ENCODE assay signal across 8 cellular contexts in the genomic region with DNA sequence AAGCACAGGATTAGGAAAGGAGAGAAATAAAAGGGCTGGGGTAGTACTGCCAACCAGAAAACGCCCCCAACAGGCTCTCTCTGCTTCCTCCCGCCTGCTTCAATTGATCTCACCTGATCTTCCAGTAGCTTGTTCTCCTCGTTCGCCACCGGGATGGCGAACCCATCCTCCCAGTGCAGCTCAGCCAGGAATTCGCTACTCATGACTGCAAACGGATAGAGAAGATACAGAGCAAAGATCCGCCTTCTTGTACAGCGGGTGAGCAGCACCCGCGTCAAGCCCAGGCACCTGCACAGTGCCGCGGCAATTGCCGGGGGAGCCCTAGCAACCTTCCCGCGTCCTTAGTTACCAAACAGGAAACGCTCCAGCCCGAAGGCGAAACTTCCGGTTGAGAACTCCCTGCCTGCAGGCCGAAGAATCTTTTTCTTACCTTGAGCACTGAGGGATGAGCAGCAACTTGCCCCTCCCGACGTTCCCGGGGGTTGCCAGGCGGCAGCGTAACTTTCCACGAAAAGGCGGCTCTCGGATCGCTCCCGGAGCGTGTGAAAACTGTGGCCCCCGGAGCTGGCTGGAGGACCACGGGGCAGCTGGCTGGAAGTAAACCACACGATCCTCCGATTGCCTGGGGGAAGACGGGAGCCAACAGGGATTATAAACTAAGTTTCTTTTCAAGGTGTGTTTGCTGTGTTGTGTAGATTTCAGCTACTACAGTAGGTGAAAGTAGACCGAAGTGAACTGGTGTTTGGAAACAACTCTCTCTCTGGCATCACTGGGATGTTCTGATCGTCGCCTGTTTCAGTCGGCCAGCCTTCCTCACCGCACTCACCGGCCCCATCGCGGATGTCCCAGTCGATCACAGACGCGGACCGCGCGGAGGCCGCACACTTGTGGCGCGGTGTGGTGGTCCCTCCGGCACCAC. TPM values are rescaled to one million over a fixed set of nuclear protein-coding genes. Genes with fewer than 3 reads are reported as not detected.
A peak's percentile ranks its signal among the peaks of the same experiment; 100 is the strongest.
DNase-seq lines count a peak whose midpoint lies in the region; ATAC-seq and TF ChIP-seq lines count a peak whose summit lies in the region.

A gene (minus strand): TSS at position 312 of the 919 bp plus-strand sequence. CDS start 109 bp downstream, at position 203.

- POLR2A ChIA-PET in A673 (lab: Charles Lee; ENCODE audit: low non-redundant PET): interaction anchor here (0.5 kb wide), 1 partner anchor 428 kb away, joined by 24 read pairs; no protein-coding TSS in a partner anchor
- POLR2A ChIA-PET in activated CD4-positive, alpha-beta memory T cell treated with anti-CD3 and anti-CD28 coated beads for 36 hours (lab: Charles Lee): interaction anchor here (0.5 kb wide), 1 partner anchor 296 kb away, joined by 3 read pairs; no protein-coding TSS in a partner anchor

- BruUV-seq in A673 (replicated peaks; lab: Mats Ljungman, UMichigan): no TSS peak

- H3K27ac ChIP-seq in A673 (ENCODE audit: low read depth, low read length, poor library complexity, severe bottlenecking) (no peak within 1 kb of the TSS), mesenchymal stem cell (ENCODE audit: low read length, poor library complexity, severe bottlenecking) (no peak within 1 kb of the TSS)
- no peak within 1 kb of the TSS for H3K27ac ChIP-seq in effector memory CD4-positive, alpha-beta T cell (ENCODE audit: insufficient read depth, low read length, poor library complexity, severe bottlenecking)

- peaks cover 27% of the 10 kb centered on the region for H3K27me3 Mint-ChIP-seq in activated CD4-positive, alpha-beta memory T cell treated with anti-CD3 and anti-CD28 coated beads for 36 hours

- no peak within 1 kb of the TSS for H2BK5ac ChIP-seq in mesenchymal stem cell (ENCODE audit: low read depth, low read length, poor library complexity, severe bottlenecking)

- H3K4me3 ChIP-seq in A673 (ENCODE audit: low read depth, low read length, poor library complexity, severe bottlenecking): peak within 1 kb of the TSS; percentile 59
- peak within 1 kb of the TSS; percentile 79 for H3K4me3 ChIP-seq in effector memory CD4-positive, alpha-beta T cell (ENCODE audit: insufficient read depth, low read depth, low read length, poor library complexity, severe bottlenecking)
- peak within 1 kb of the TSS; percentile 69 to 87 for H3K4me3 ChIP-seq in mesenchymal stem cell (ENCODE audit: insufficient read depth in 1 of 2, low read depth in 1 of 2, low read length in 2 of 2)

- H3K36me3 Mint-ChIP-seq in activated CD4-positive, alpha-beta memory T cell treated with anti-CD3 and anti-CD28 coated beads for 36 hours: no peaks in the 10 kb centered on the region

- ATAC-seq in GM18861 (IDR thresholded peaks at IDR 0.05; ENCODE audit: unreplicated experiment) (peak; percentile 98), HG03097 (IDR thresholded peaks at IDR 0.05; ENCODE audit: low FRiP score, unreplicated experiment) (peak; percentile 100)

- H3K4ac ChIP-seq in mesenchymal stem cell (ENCODE audit: low read depth in 1 of 2, low read length in 2 of 2): no peak within 1 kb of the TSS

- H3K36me3 ChIP-seq in A673 (ENCODE audit: insufficient read depth, low read length, poor library complexity, severe bottlenecking): no peaks in the 10 kb centered on the region
- no peaks in the 10 kb centered on the region for H3K36me3 ChIP-seq in effector memory CD4-positive, alpha-beta T cell (ENCODE audit: control insufficient read depth, insufficient read depth, low read length)
- H3K36me3 ChIP-seq in mesenchymal stem cell (ENCODE audit: control insufficient read depth in 1 of 2, insufficient read depth in 2 of 2, low read depth in 1 of 2, low read length in 2 of 2): no peaks in the 10 kb centered on the region

- H3K14ac ChIP-seq in mesenchymal stem cell (ENCODE audit: low read length in 2 of 2): peak within 1 kb of the TSS in 1 of 2 experiments; percentile 26

- WGBS in mesenchymal stem cell: under 1% methylated on average over 47 of the region's 56 CpGs

- CTCF ChIA-PET in A673 (lab: Charles Lee): no interaction called here
- CTCF ChIA-PET in activated CD4-positive, alpha-beta memory T cell treated with anti-CD3 and anti-CD28 coated beads for 36 hours (lab: Charles Lee): interaction anchor here (0.7 to 1.5 kb wide), 3 partner anchors 14 to 78 kb away, joined by 3 to 4 read pairs (median 3); a partner anchor contains a TSS

- peak within 1 kb of the TSS; percentile 89 for H3K9ac ChIP-seq in mesenchymal stem cell (ENCODE audit: low read length)

- H2BK15ac ChIP-seq in mesenchymal stem cell (ENCODE audit: low read depth, poor library complexity, severe bottlenecking): no peak within 1 kb of the TSS

- peak within 1 kb of the TSS; percentile 75 for H3K4me3 Mint-ChIP-seq in activated CD4-positive, alpha-beta memory T cell treated with anti-CD3 and anti-CD28 coated beads for 36 hours

- no peak within 1 kb of the TSS for H4K8ac ChIP-seq in mesenchymal stem cell (ENCODE audit: low read length)

- H3K23ac ChIP-seq in mesenchymal stem cell (ENCODE audit: low read length in 2 of 2): no peak within 1 kb of the TSS

- H4K91ac ChIP-seq in mesenchymal stem cell (ENCODE audit: low read length): no peak within 1 kb of the TSS

- H3K9me3 ChIP-seq in A673 (ENCODE audit: low read depth, low read length, poor library complexity, severe bottlenecking) (no peaks in the 10 kb centered on the region), mesenchymal stem cell (ENCODE audit: control insufficient read depth, low read length) (no peaks in the 10 kb centered on the region)
- no peaks in the 10 kb centered on the region for H3K9me3 ChIP-seq in effector memory CD4-positive, alpha-beta T cell (ENCODE audit: control insufficient read depth, low read length)

- TF ChIP-seq CTCF in A673 (conservative IDR thresholded peaks at IDR 0.05; ENCODE audit: low read depth, low read length): no peak

- peaks cover 14% of the 10 kb centered on the region for H3K4me1 Mint-ChIP-seq in activated CD4-positive, alpha-beta memory T cell treated with anti-CD3 and anti-CD28 coated beads for 36 hours (ENCODE audit: low read depth)

- intact Hi-C loops in A673 (cut with micrococcal nuclease; ENCODE audit: unreplicated experiment): no loop called here
- intact Hi-C loops in activated CD4-positive, alpha-beta memory T cell treated with anti-CD3 and anti-CD28 coated beads for 36 hours (cut with micrococcal nuclease): loop anchor here (1.0 to 5.0 kb wide), 3 partner anchors 47 to 308 kb away; a partner anchor contains a TSS

- DNase-seq in A673 (ENCODE audit: low spot score) (peak; percentile 69), NCI-H2227 (lab: John Stamatoyannopoulos, UW; ENCODE audit: unreplicated experiment) (peak; percentile 95), mesenchymal stem cell (peak; percentile 60)
- DNase-seq in activated CD4-positive, alpha-beta memory T cell treated with anti-CD3 and anti-CD28 coated beads for 36 hours: peak; percentile 71
- peak in 2 of 3 donors; percentile 11 to 12 for DNase-seq in effector memory CD4-positive, alpha-beta T cell
- DNase-seq in stimulated activated CD8-positive, alpha-beta memory T cell treated with anti-CD3 and anti-CD28 coated beads, Interleukin-12 subunit alpha, Interleukin-12 subunit beta, amount 100 ng/mL, for 1 hour (ENCODE audit: low read depth): peak; percentile 32

- H3K79me1 ChIP-seq in mesenchymal stem cell (replicated peaks; ENCODE audit: low read length, poor library complexity, severe bottlenecking): no peaks in the 10 kb centered on the region

- no peaks in the 10 kb centered on the region for H3K9me3 Mint-ChIP-seq in activated CD4-positive, alpha-beta memory T cell treated with anti-CD3 and anti-CD28 coated beads for 36 hours

- no peak within 1 kb of the TSS for H2AK5ac ChIP-seq in mesenchymal stem cell (ENCODE audit: low read length, severe bottlenecking)

- H3K27me3 ChIP-seq in A673 (replicated peaks; ENCODE audit: insufficient read depth, low read depth, low read length, poor library complexity) (peaks cover 57% of the 10 kb centered on the region), mesenchymal stem cell (ENCODE audit: control insufficient read depth in 1 of 2, insufficient read depth in 1 of 2, low read length in 2 of 2) (peaks cover 0 to 9% of the 10 kb centered on the region in 2 experiments)
- H3K27me3 ChIP-seq in effector memory CD4-positive, alpha-beta T cell (replicated peaks; ENCODE audit: control insufficient read depth, insufficient read depth, low read length, poor library complexity, severe bottlenecking): peaks cover 7% of the 10 kb centered on the region

- peak within 1 kb of the TSS; percentile 94 for H2AFZ ChIP-seq in mesenchymal stem cell (ENCODE audit: low read depth, low read length)

- H2BK120ac ChIP-seq in mesenchymal stem cell (ENCODE audit: low read depth, low read length): no peak within 1 kb of the TSS

- H3K27ac Mint-ChIP-seq in activated CD4-positive, alpha-beta memory T cell treated with anti-CD3 and anti-CD28 coated beads for 36 hours: no peak within 1 kb of the TSS

- no peak within 1 kb of the TSS for H2BK12ac ChIP-seq in mesenchymal stem cell (ENCODE audit: low read length in 2 of 2)

- peaks cover 4% of the 10 kb centered on the region for H3K4me1 ChIP-seq in A673 (ENCODE audit: insufficient read depth, low read length, poor library complexity, severe bottlenecking)
- peaks cover 15% of the 10 kb centered on the region for H3K4me1 ChIP-seq in effector memory CD4-positive, alpha-beta T cell (ENCODE audit: control insufficient read depth, insufficient read depth, low read length, poor library complexity, severe bottlenecking)
- H3K4me1 ChIP-seq in mesenchymal stem cell (ENCODE audit: control insufficient read depth, insufficient read depth, low read depth, low read length): no peaks in the 10 kb centered on the region

- no peak within 1 kb of the TSS for H3K18ac ChIP-seq in mesenchymal stem cell (ENCODE audit: low read depth in 1 of 2, low read length in 2 of 2)

- H3K4me2 ChIP-seq in mesenchymal stem cell (ENCODE audit: low read length, poor library complexity, severe bottlenecking): peak within 1 kb of the TSS; percentile 99

RNA-seq across cellular contexts. Expression of the gene that starts here (rescaled TPM):
- not detected in 2 replicates for total RNA-seq in A673 (2021)
- total RNA-seq in activated CD4-positive, alpha-beta memory T cell treated with anti-CD3 and anti-CD28 coated beads for 36 hours: not detected
- not detected for polyA plus RNA-seq in mesenchymal stem cell (2013, experiment 1 of 2)
- polyA plus RNA-seq in mesenchymal stem cell (2013, experiment 2 of 2): not detected

Comparison
In these comparisons a context has a peak if more than half of its experiments do, and no peak if none do; other contexts are left out.
1. Peak in DNase-seq and H3K4me3 ChIP-seq in A673; RNA of the gene not detected or under 1 TPM.
2. Peak in DNase-seq in activated CD4-positive, alpha-beta memory T cell treated with anti-CD3 and anti-CD28 coated beads for 36 hours; RNA of the gene not detected or under 1 TPM.
3. DNase-seq: peak in every context shown above with its lines; median percentile 95 in NCI-H2227; 71 in activated CD4-positive, alpha-beta memory T cell treated with anti-CD3 and anti-CD28 coated beads for 36 hours; 69 in A673; 60 in mesenchymal stem cell; 32 in stimulated activated CD8-positive, alpha-beta memory T cell treated with anti-CD3 and anti-CD28 coated beads, Interleukin-12 subunit alpha, Interleukin-12 subunit beta, amount 100 ng/mL, for 1 hour; 12 in effector memory CD4-positive, alpha-beta T cell.